Comparison of ENCODE assay signal across 1 cellular context in the genomic region with DNA sequence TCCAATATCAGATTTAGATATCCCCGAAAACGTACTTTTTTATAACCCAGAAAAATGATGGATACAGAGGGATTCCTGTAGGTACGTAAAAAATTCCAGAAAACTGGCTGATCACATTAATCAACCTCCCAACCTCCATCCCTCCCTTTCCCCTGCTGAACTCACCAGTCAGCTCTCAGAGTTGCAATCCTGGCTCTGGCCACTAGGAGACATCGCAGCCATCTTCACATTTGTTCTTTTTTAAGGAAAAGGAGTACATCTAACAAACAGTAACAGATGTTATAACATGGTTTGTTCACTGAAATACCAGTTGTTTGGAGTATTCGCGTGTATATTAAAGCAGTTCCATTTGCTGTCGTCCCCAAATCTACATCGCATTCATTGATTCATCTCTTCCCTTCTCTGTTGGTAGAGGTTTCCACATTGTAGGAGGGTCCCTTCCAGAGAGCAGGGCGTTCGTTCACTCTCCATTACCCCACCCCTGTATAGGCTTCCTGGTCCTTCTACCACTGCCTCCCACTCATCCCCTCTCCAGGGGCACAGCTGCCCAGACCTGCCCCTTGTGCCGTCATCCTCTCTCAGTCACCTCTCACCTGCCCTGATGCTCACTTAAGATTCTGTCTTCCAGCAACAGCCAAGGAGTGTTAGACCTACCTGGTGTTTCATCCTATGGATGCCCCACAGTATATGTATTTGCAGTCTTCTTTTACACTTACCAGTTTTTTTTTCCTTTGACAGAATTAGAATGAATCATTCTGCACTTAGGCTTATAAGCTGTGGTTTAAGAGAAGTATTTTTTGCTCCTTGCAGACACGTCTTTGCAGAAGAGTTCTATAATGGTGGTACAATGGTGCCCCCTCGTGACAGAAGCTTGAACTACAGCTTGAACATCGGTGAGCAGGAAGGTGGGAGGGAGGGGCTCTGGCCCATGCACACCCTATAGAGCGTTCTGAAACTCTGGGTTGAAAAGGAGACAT.
TF ChIP-seq lines count a peak whose summit lies in the region.

No MANE protein-coding gene starts in this region.

TF ChIP-seq in IMR-90, 13 proteins besides CTCF, POLR2A, EP300 and RAD21:
- no peak for TF ChIP-seq MXI1 (IDR thresholded peaks at IDR 0.05; ENCODE audit: borderline replicate concordance, low read depth, low read length)
- peak; percentile 42 for TF ChIP-seq SMC3 (IDR thresholded peaks at IDR 0.05; ENCODE audit: low read depth, low read length)
